1 cellular context compared by ENCODE assay signal in genomic region chr16:57626420-57627170, GRCh38.
TF ChIP-seq lines count a peak whose summit lies in the region.

No MANE protein-coding gene starts in this region.

TF ChIP-seq in HepG2, 621 proteins besides CTCF, POLR2A, EP300 and RAD21:
- no peak for TF ChIP-seq SIX1 (CRISPR knock-in tag; IDR thresholded peaks at IDR 0.05; ENCODE audit: borderline replicate concordance)
- no peak for TF ChIP-seq NFAT5 (CRISPR knock-in tag; IDR thresholded peaks at IDR 0.05)
- TF ChIP-seq MIXL1 (CRISPR knock-in tag; IDR thresholded peaks at IDR 0.05) = no peak
- no peak for TF ChIP-seq SPEN (CRISPR knock-in tag; IDR thresholded peaks at IDR 0.05; ENCODE audit: low read depth)
- TF ChIP-seq JUND (CRISPR knock-in tag; IDR thresholded peaks at IDR 0.05) = no peak
- TF ChIP-seq ZNF749 (CRISPR knock-in tag; IDR thresholded peaks at IDR 0.05; ENCODE audit: borderline replicate concordance) = no peak
- TF ChIP-seq DNMT3B (CRISPR knock-in tag; conservative IDR thresholded peaks at IDR 0.05) = no peak
- no peak for TF ChIP-seq ZFP36L2 (CRISPR knock-in tag; IDR thresholded peaks at IDR 0.05)
- TF ChIP-seq ARNT2 (CRISPR knock-in tag; IDR thresholded peaks at IDR 0.05; ENCODE audit: low read depth) = no peak
- TF ChIP-seq CHD4 (IDR thresholded peaks at IDR 0.05; ENCODE audit: borderline replicate concordance, low read length) = no peak
- no peak for TF ChIP-seq HHEX (CRISPR knock-in tag; IDR thresholded peaks at IDR 0.05)
- TF ChIP-seq KDM1A (CRISPR knock-in tag; IDR thresholded peaks at IDR 0.05) = no peak
- TF ChIP-seq ZNF513 (CRISPR knock-in tag; conservative IDR thresholded peaks at IDR 0.05) = no peak
- TF ChIP-seq NRL (CRISPR knock-in tag; IDR thresholded peaks at IDR 0.05; ENCODE audit: borderline replicate concordance) = 0 out of 2 replicates have a peak, but pooled peaks have one; percentile 23
- peak; percentile 31; the same call in 1 of the 2 replicates for TF ChIP-seq ZNF280B (CRISPR knock-in tag; IDR thresholded peaks at IDR 0.05; ENCODE audit: borderline replicate concordance)
- no peak for TF ChIP-seq MNT (IDR thresholded peaks at IDR 0.05)
